ENCODE assay signal across 12 cellular contexts in genomic region chr10:30857803-30858202, GRCh38.
DNase-seq lines count a peak whose midpoint lies in the region; ATAC-seq and TF ChIP-seq lines count a peak whose summit lies in the region.
"Had no signal": no experiment of that assay in that cellular context is flagged by ENCODE, and none has a peak within 500 bp of the region (broad histone marks: within the 10 kb centered on the region; RNA-seq: fewer than 3 reads in every experiment).

No MANE protein-coding gene starts in this region.

- H3K27ac Mint-ChIP-seq in endothelial cell (ENCODE audit: unreplicated experiment), result peak overlapping the region; percentile 98
- no peak overlapping the region for H3K27ac Mint-ChIP-seq in activated CD8-positive, alpha-beta T cell treated with anti-CD3 and anti-CD28 coated beads for 36 hours
- H3K27ac Mint-ChIP-seq: stimulated activated memory B cell treated with anti-CD40 and anti-IgM and Interleukin-4, amounts not matched to agents 10 μg/mL and 1 μg/mL and 100 μg/mL, for 72 hours had no signal

- no peak overlapping the region for H3K27ac ChIP-seq in mesenchymal stem cell (ENCODE audit: low read length, poor library complexity, severe bottlenecking)

- H3K9me3 Mint-ChIP-seq in endothelial cell (ENCODE audit: unreplicated experiment), result no peaks in the 10 kb centered on the region
- H3K9me3 Mint-ChIP-seq in activated CD8-positive, alpha-beta T cell treated with anti-CD3 and anti-CD28 coated beads for 36 hours, result no peaks in the 10 kb centered on the region
- H3K9me3 Mint-ChIP-seq: stimulated activated memory B cell treated with anti-CD40 and anti-IgM and Interleukin-4, amounts not matched to agents 10 μg/mL and 1 μg/mL and 100 μg/mL, for 72 hours had no signal

- H2BK5ac ChIP-seq in mesenchymal stem cell (ENCODE audit: low read depth, low read length, poor library complexity, severe bottlenecking), result no peak overlapping the region

- no peaks in the 10 kb centered on the region for H3K9me3 ChIP-seq in mesenchymal stem cell (ENCODE audit: control insufficient read depth, low read length)

- no peak overlapping the region for H2AK5ac ChIP-seq in mesenchymal stem cell (ENCODE audit: low read length, severe bottlenecking)

- no peak overlapping the region for H2BK120ac ChIP-seq in mesenchymal stem cell (ENCODE audit: low read depth, low read length)

- no peak overlapping the region for H2BK12ac ChIP-seq in mesenchymal stem cell (ENCODE audit: low read length in 2 of 2)

- no peaks in the 10 kb centered on the region for H3K27me3 Mint-ChIP-seq in endothelial cell (ENCODE audit: unreplicated experiment)
- no peaks in the 10 kb centered on the region for H3K27me3 Mint-ChIP-seq in activated CD8-positive, alpha-beta T cell treated with anti-CD3 and anti-CD28 coated beads for 36 hours
- H3K27me3 Mint-ChIP-seq: stimulated activated memory B cell treated with anti-CD40 and anti-IgM and Interleukin-4, amounts not matched to agents 10 μg/mL and 1 μg/mL and 100 μg/mL, for 72 hours had no signal

- no peaks in the 10 kb centered on the region for H3K4me1 ChIP-seq in mesenchymal stem cell (ENCODE audit: control insufficient read depth, insufficient read depth, low read depth, low read length)

- no peak overlapping the region for H3K4me3 ChIP-seq in mesenchymal stem cell (ENCODE audit: insufficient read depth in 1 of 2, low read depth in 1 of 2, low read length in 2 of 2)

- H4K8ac ChIP-seq in mesenchymal stem cell (ENCODE audit: low read length), result no peak overlapping the region

- DNase-seq in MV-4-11 (lab: John Stamatoyannopoulos, UW) (peak; percentile 91), endothelial cell (ENCODE audit: low spot score) (no peak), mesenchymal stem cell (peak; percentile 59), ureter (ENCODE audit: low spot score) (peak; percentile 66), occipital lobe (lab: John Stamatoyannopoulos, UW) (no peak), DMS153 treated with DMSO at 0.1 percent for 48 hours (lab: John Stamatoyannopoulos, UW; ENCODE audit: unreplicated experiment) (no peak), inferior parietal cortex (ENCODE audit: extremely low spot score) (no peak)
- no peak for DNase-seq in activated CD8-positive, alpha-beta T cell treated with anti-CD3 and anti-CD28 coated beads for 36 hours
- DNase-seq: activated naive CD4-positive, alpha-beta T cell treated with anti-CD3 and anti-CD28 coated beads, Interleukin-2, amount 50 U/mL, for 16 hours; NCI-H187; retina had no signal

- CTCF ChIA-PET in activated CD8-positive, alpha-beta T cell treated with anti-CD3 and anti-CD28 coated beads for 36 hours (lab: Charles Lee), result no interaction called here

- peaks cover 71% of the 10 kb centered on the region for H3K4me1 Mint-ChIP-seq in endothelial cell (ENCODE audit: unreplicated experiment)
- H3K4me1 Mint-ChIP-seq in activated CD8-positive, alpha-beta T cell treated with anti-CD3 and anti-CD28 coated beads for 36 hours (ENCODE audit: low read depth), result peaks cover 1% of the 10 kb centered on the region
- H3K4me1 Mint-ChIP-seq: stimulated activated memory B cell treated with anti-CD40 and anti-IgM and Interleukin-4, amounts not matched to agents 10 μg/mL and 1 μg/mL and 100 μg/mL, for 72 hours had no signal

- no peak overlapping the region for H3K23ac ChIP-seq in mesenchymal stem cell (ENCODE audit: low read length in 2 of 2)

- peak overlapping the region; percentile 48 for H3K9ac ChIP-seq in mesenchymal stem cell (ENCODE audit: low read length)

- peak overlapping the region in 1 of 2 experiments; percentile 72 for H3K18ac ChIP-seq in mesenchymal stem cell (ENCODE audit: low read depth in 1 of 2, low read length in 2 of 2)

- H3K79me1 ChIP-seq in mesenchymal stem cell (replicated peaks; ENCODE audit: low read length, poor library complexity, severe bottlenecking), result no peaks in the 10 kb centered on the region

- H3K4me2 ChIP-seq in mesenchymal stem cell (ENCODE audit: low read length, poor library complexity, severe bottlenecking), result no peak overlapping the region

- no peak overlapping the region for H3K14ac ChIP-seq in mesenchymal stem cell (ENCODE audit: low read length in 2 of 2)

- TF ChIP-seq CTCF in endothelial cell (IDR thresholded peaks at IDR 0.05; ENCODE audit: unreplicated experiment), result no peak
- TF ChIP-seq CTCF in activated CD8-positive, alpha-beta T cell treated with anti-CD3 and anti-CD28 coated beads for 36 hours (IDR thresholded peaks at IDR 0.05), result no peak

- no peaks in the 10 kb centered on the region for H3K36me3 ChIP-seq in mesenchymal stem cell (ENCODE audit: control insufficient read depth in 1 of 2, insufficient read depth in 2 of 2, low read depth in 1 of 2, low read length in 2 of 2)

- WGBS in mesenchymal stem cell, result 73% methylated on average over 2 of the region's 3 CpGs

- no peak overlapping the region for H3K4ac ChIP-seq in mesenchymal stem cell (ENCODE audit: low read depth in 1 of 2, low read length in 2 of 2)

- intact Hi-C loops in activated CD8-positive, alpha-beta T cell treated with anti-CD3 and anti-CD28 coated beads for 36 hours (cut with micrococcal nuclease), result no loop called here

- POLR2A ChIA-PET in activated CD8-positive, alpha-beta T cell treated with anti-CD3 and anti-CD28 coated beads for 36 hours (lab: Charles Lee), result no interaction called here

- no peaks in the 10 kb centered on the region for H3K36me3 Mint-ChIP-seq in endothelial cell (ENCODE audit: low read depth, unreplicated experiment)
- no peaks in the 10 kb centered on the region for H3K36me3 Mint-ChIP-seq in activated CD8-positive, alpha-beta T cell treated with anti-CD3 and anti-CD28 coated beads for 36 hours (ENCODE audit: low read depth)

- no peak overlapping the region for H2AFZ ChIP-seq in mesenchymal stem cell (ENCODE audit: low read depth, low read length)

- H3K4me3 Mint-ChIP-seq in endothelial cell (ENCODE audit: unreplicated experiment), result no peak overlapping the region
- no peak overlapping the region for H3K4me3 Mint-ChIP-seq in activated CD8-positive, alpha-beta T cell treated with anti-CD3 and anti-CD28 coated beads for 36 hours
- H3K4me3 Mint-ChIP-seq: stimulated activated memory B cell treated with anti-CD40 and anti-IgM and Interleukin-4, amounts not matched to agents 10 μg/mL and 1 μg/mL and 100 μg/mL, for 72 hours had no signal

- peak overlapping the region; percentile 67 for H2BK15ac ChIP-seq in mesenchymal stem cell (ENCODE audit: low read depth, poor library complexity, severe bottlenecking)

- no peaks in the 10 kb centered on the region for H3K27me3 ChIP-seq in mesenchymal stem cell (ENCODE audit: control insufficient read depth in 1 of 2, insufficient read depth in 1 of 2, low read length in 2 of 2)

- H4K91ac ChIP-seq in mesenchymal stem cell (ENCODE audit: low read length), result peak overlapping the region; percentile 58

- no peak for ATAC-seq in activated CD8-positive, alpha-beta T cell treated with anti-CD3 and anti-CD28 coated beads for 36 hours
- ATAC-seq: stimulated activated memory B cell treated with anti-CD40 and anti-IgM and Interleukin-4, amounts not matched to agents 10 μg/mL and 1 μg/mL and 100 μg/mL, for 72 hours had no signal

Comparison
In these comparisons a context has a peak if more than half of its experiments do, and no peak if none do; other contexts are left out.
1. DNase-seq: peak in MV-4-11 (single experiment), mesenchymal stem cell (single experiment) and ureter (single experiment); none in endothelial cell (single experiment), occipital lobe (single experiment), activated CD8-positive, alpha-beta T cell treated with anti-CD3 and anti-CD28 coated beads for 36 hours (single experiment), DMS153 treated with DMSO at 0.1 percent for 48 hours (single experiment) and inferior parietal cortex (single experiment).